18 cellular contexts compared by ENCODE assay signal in genomic region chr10:10816453-10816852, GRCh38.
DNase-seq lines count a peak whose midpoint lies in the region; TF ChIP-seq lines count a peak whose summit lies in the region.
"Had no signal": no experiment of that assay in that cellular context is flagged by ENCODE, and none has a peak within 500 bp of the region (broad histone marks: within the 10 kb centered on the region; RNA-seq: fewer than 3 reads in every experiment).

No MANE protein-coding gene starts in this region.

- peaks cover 14% of the 10 kb centered on the region for H3K4me1 ChIP-seq in skeletal muscle satellite cell (ENCODE audit: control insufficient read depth, insufficient read depth, low read length)
- peaks cover 0 to 6% of the 10 kb centered on the region in 2 donors for H3K4me1 ChIP-seq in right atrium auricular region
- H3K4me1 ChIP-seq: BLaER1 had no signal

- no peaks in the 10 kb centered on the region for H3K9me3 ChIP-seq in skeletal muscle satellite cell (replicated peaks; ENCODE audit: low read length)
- no peaks in the 10 kb centered on the region for H3K9me3 ChIP-seq in right atrium auricular region

- H3K9ac ChIP-seq in skeletal muscle satellite cell (ENCODE audit: low read depth, low read length), result peak overlapping the region; percentile 37
- H3K9ac ChIP-seq: BLaER1 had no signal

- H3K27me3 ChIP-seq in skeletal muscle satellite cell (ENCODE audit: control insufficient read depth, insufficient read depth, low read length) (no peaks in the 10 kb centered on the region), right atrium auricular region (no peaks in the 10 kb centered on the region)
- H3K27me3 ChIP-seq: BLaER1 had no signal

- intact Hi-C loops in cardiac septum (cut with DNase I), result no loop called here

- no peak overlapping the region for H3K27ac ChIP-seq in right atrium auricular region
- H3K27ac ChIP-seq: BLaER1, SK-N-MC had no signal

- H3K36me3 ChIP-seq in skeletal muscle satellite cell (ENCODE audit: insufficient read depth, low read length), result no peaks in the 10 kb centered on the region
- H3K36me3 ChIP-seq in right atrium auricular region, result no peaks in the 10 kb centered on the region
- H3K36me3 ChIP-seq: BLaER1 had no signal

- H3K4me2 ChIP-seq in skeletal muscle satellite cell (ENCODE audit: low read length), result peak overlapping the region; percentile 10
- H3K4me2 ChIP-seq: BLaER1 had no signal

- H3K4me3 ChIP-seq in astrocyte of the spinal cord (ENCODE audit: low read depth, low read length), result no peak overlapping the region
- no peak overlapping the region for H3K4me3 ChIP-seq in skeletal muscle satellite cell (ENCODE audit: low read length)
- H3K4me3 ChIP-seq in right atrium auricular region, result no peak overlapping the region
- H3K4me3 ChIP-seq: BLaER1, SK-N-MC had no signal

- DNase-seq in GM03348 (ENCODE audit: low spot score) (peak; percentile 39), astrocyte of the spinal cord (ENCODE audit: low read depth, low spot score) (peak; percentile 36), fibroblast of peridontal ligament (ENCODE audit: extremely low read depth) (peak; percentile 54), right atrium auricular region (ENCODE audit: low spot score) (no peak), NCI-H1694 (lab: John Stamatoyannopoulos, UW) (no peak), cardiac septum (ENCODE audit: low spot score) (no peak)
- DNase-seq in stimulated activated CD8-positive, alpha-beta memory T cell treated with anti-CD3 and anti-CD28 coated beads, Interleukin-4, amount 100 ng/mL, for 48 hours, result no peak
- DNase-seq: CD8-positive, alpha-beta memory T cell; DMS79; GDM1; H7; NCI-H1105 treated with DMSO at 0.1 percent for 48 hours; NCI-H1930; NCI-H526 treated with DMSO at 0.1 percent for 48 hours; Right ventricle myocardium superior had no signal

- TF ChIP-seq CTCF in astrocyte of the spinal cord (IDR thresholded peaks at IDR 0.05; ENCODE audit: low read depth, low read length), result no peak
- no peak for TF ChIP-seq CTCF in right atrium auricular region (IDR thresholded peaks at IDR 0.05)

- in situ Hi-C loops in astrocyte of the spinal cord (cut with HindIII; ENCODE audit: low sequenced_read_pairs), result no loop called here

Comparison
In these comparisons a context has a peak if more than half of its experiments do, and no peak if none do; other contexts are left out.
1. DNase-seq: peak in GM03348 (single experiment), astrocyte of the spinal cord (single experiment) and fibroblast of peridontal ligament (single experiment); none in right atrium auricular region (single experiment), NCI-H1694 (single experiment), stimulated activated CD8-positive, alpha-beta memory T cell treated with anti-CD3 and anti-CD28 coated beads, Interleukin-4, amount 100 ng/mL, for 48 hours (single experiment) and cardiac septum (single experiment).